Comparison of ENCODE assay signal across 12 cellular contexts in genomic region chr22:30650508-30651116, GRCh38. TPM values are rescaled to one million over a fixed set of nuclear protein-coding genes. Genes with fewer than 3 reads are reported as not detected.
DNase-seq lines count a peak whose midpoint lies in the region; ATAC-seq lines count a peak whose summit lies in the region.
"Had no signal": no experiment of that assay in that cellular context is flagged by ENCODE, and none has a peak within 500 bp of the region (broad histone marks: within the 10 kb centered on the region; RNA-seq: fewer than 3 reads in every experiment).

No MANE protein-coding gene starts in this region.

- peaks cover 8% of the 10 kb centered on the region for H3K36me3 Mint-ChIP-seq in activated naive CD8-positive, alpha-beta T cell treated with anti-CD3 and anti-CD28 coated beads for 36 hours
- peaks cover 5% of the 10 kb centered on the region for H3K36me3 Mint-ChIP-seq in activated naive CD8-positive, alpha-beta T cell treated with anti-CD3 and anti-CD28 coated beads, Interleukin-2, amount 50 U/mL, for 24 hours (ENCODE audit: low read depth)
- peaks cover 11% of the 10 kb centered on the region for H3K36me3 Mint-ChIP-seq in activated T-helper 1 cell treated with anti-CD3 and anti-CD28 coated beads, Interleukin-12 subunit alpha, Interleukin-12 subunit beta, Interleukin-2, Interleukin-4 antibody, amounts not matched to agents 30 ng/mL and 10 ng/mL and 1 ng/mL, durations not matched to agents 14 hours and 24 hours and 36 hours (ENCODE audit: low read depth)

- no peak for ATAC-seq in activated naive CD8-positive, alpha-beta T cell treated with anti-CD3 and anti-CD28 coated beads, Interleukin-2, amount 50 U/mL, for 24 hours

- no peaks in the 10 kb centered on the region for H3K9me2 ChIP-seq in Karpas-422 (replicated peaks; ENCODE audit: insufficient read depth, low read length)

- intact Hi-C loops in activated T-helper 1 cell treated with anti-CD3 and anti-CD28 coated beads, Interleukin-12 subunit alpha, Interleukin-12 subunit beta, Interleukin-2, Interleukin-4 antibody, amounts not matched to agents 30 ng/mL and 10 ng/mL and 1 ng/mL, durations not matched to agents 14 hours and 24 hours and 36 hours (cut with micrococcal nuclease) = no loop called here

- no peaks in the 10 kb centered on the region for H3K79me2 ChIP-seq in Karpas-422 (ENCODE audit: low read length)
- H3K79me2 ChIP-seq: hepatocyte had no signal

- H4K20me1 ChIP-seq in Karpas-422 (ENCODE audit: insufficient read depth, low read depth, low read length) = no peaks in the 10 kb centered on the region

- H3K36me3 ChIP-seq in Karpas-422 (ENCODE audit: insufficient read depth, low read length) = no peaks in the 10 kb centered on the region
- H3K36me3 ChIP-seq: SJCRH30 had no signal

- H3K4me3 ChIP-seq in Karpas-422 (ENCODE audit: low read length) = no peak overlapping the region
- H3K4me3 ChIP-seq: hepatocyte, SJCRH30 had no signal

- no peak overlapping the region for H3K4me2 ChIP-seq in Karpas-422 (ENCODE audit: low read depth, low read length, poor library complexity, severe bottlenecking)
- H3K4me2 ChIP-seq: hepatocyte had no signal

- DNase-seq in activated naive CD8-positive, alpha-beta T cell treated with anti-CD3 and anti-CD28 coated beads for 36 hours = no peak
- DNase-seq in activated naive CD8-positive, alpha-beta T cell treated with anti-CD3 and anti-CD28 coated beads, Interleukin-2, amount 50 U/mL, for 24 hours = no peak
- DNase-seq in activated T-helper 1 cell treated with anti-CD3 and anti-CD28 coated beads, Interleukin-12 subunit alpha, Interleukin-12 subunit beta, Interleukin-2, Interleukin-4 antibody, amounts not matched to agents 30 ng/mL and 10 ng/mL and 1 ng/mL, durations not matched to agents 14 hours and 24 hours and 36 hours (ENCODE audit: low spot score) = no peak
- peak; percentile 64 for DNase-seq in inferior parietal cortex (ENCODE audit: extremely low spot score)
- peak; percentile 77 for DNase-seq in superior temporal gyrus (ENCODE audit: extremely low spot score)
- DNase-seq in epidermal melanocyte (ENCODE audit: insufficient read length, low spot score) = no peak
- no peak for DNase-seq in hepatic stellate cell (ENCODE audit: low spot score)
- DNase-seq in Karpas-422 = no peak
- DNase-seq: SJCRH30 had no signal

- no peaks in the 10 kb centered on the region for H3K27me3 Mint-ChIP-seq in activated naive CD8-positive, alpha-beta T cell treated with anti-CD3 and anti-CD28 coated beads for 36 hours
- H3K27me3 Mint-ChIP-seq in activated naive CD8-positive, alpha-beta T cell treated with anti-CD3 and anti-CD28 coated beads, Interleukin-2, amount 50 U/mL, for 24 hours = no peaks in the 10 kb centered on the region
- H3K27me3 Mint-ChIP-seq in activated T-helper 1 cell treated with anti-CD3 and anti-CD28 coated beads, Interleukin-12 subunit alpha, Interleukin-12 subunit beta, Interleukin-2, Interleukin-4 antibody, amounts not matched to agents 30 ng/mL and 10 ng/mL and 1 ng/mL, durations not matched to agents 14 hours and 24 hours and 36 hours (ENCODE audit: insufficient read depth) = no peaks in the 10 kb centered on the region

- H3K9ac ChIP-seq in Karpas-422 (ENCODE audit: low read length) = no peak overlapping the region

- no peaks in the 10 kb centered on the region for H3K9me3 Mint-ChIP-seq in activated naive CD8-positive, alpha-beta T cell treated with anti-CD3 and anti-CD28 coated beads for 36 hours
- no peaks in the 10 kb centered on the region for H3K9me3 Mint-ChIP-seq in activated naive CD8-positive, alpha-beta T cell treated with anti-CD3 and anti-CD28 coated beads, Interleukin-2, amount 50 U/mL, for 24 hours
- no peaks in the 10 kb centered on the region for H3K9me3 Mint-ChIP-seq in activated T-helper 1 cell treated with anti-CD3 and anti-CD28 coated beads, Interleukin-12 subunit alpha, Interleukin-12 subunit beta, Interleukin-2, Interleukin-4 antibody, amounts not matched to agents 30 ng/mL and 10 ng/mL and 1 ng/mL, durations not matched to agents 14 hours and 24 hours and 36 hours
- H3K9me3 Mint-ChIP-seq: activated naive CD4-positive, alpha-beta T cell treated with anti-CD3 and anti-CD28 coated beads, Interleukin-2, amount 50 U/mL, for 72 hours; nephron had no signal

- no peak overlapping the region for H2AFZ ChIP-seq in Karpas-422 (ENCODE audit: low read length)
- H2AFZ ChIP-seq: hepatocyte had no signal

- H3K4me1 Mint-ChIP-seq in activated naive CD8-positive, alpha-beta T cell treated with anti-CD3 and anti-CD28 coated beads for 36 hours = peaks cover 19% of the 10 kb centered on the region
- H3K4me1 Mint-ChIP-seq in activated naive CD8-positive, alpha-beta T cell treated with anti-CD3 and anti-CD28 coated beads, Interleukin-2, amount 50 U/mL, for 24 hours = peaks cover 45% of the 10 kb centered on the region
- H3K4me1 Mint-ChIP-seq in activated T-helper 1 cell treated with anti-CD3 and anti-CD28 coated beads, Interleukin-12 subunit alpha, Interleukin-12 subunit beta, Interleukin-2, Interleukin-4 antibody, amounts not matched to agents 30 ng/mL and 10 ng/mL and 1 ng/mL, durations not matched to agents 14 hours and 24 hours and 36 hours (ENCODE audit: low read depth) = peaks cover 41% of the 10 kb centered on the region
- H3K4me1 Mint-ChIP-seq: nephron had no signal

- no peaks in the 10 kb centered on the region for H3K9me3 ChIP-seq in Karpas-422 (ENCODE audit: low read length)
- H3K9me3 ChIP-seq: SJCRH30 had no signal

- no peaks in the 10 kb centered on the region for H3K27me3 ChIP-seq in Karpas-422 (ENCODE audit: low read length)
- H3K27me3 ChIP-seq: hepatocyte, SJCRH30 had no signal

- H3K4me3 Mint-ChIP-seq in activated naive CD8-positive, alpha-beta T cell treated with anti-CD3 and anti-CD28 coated beads for 36 hours = no peak overlapping the region
- H3K4me3 Mint-ChIP-seq in activated naive CD8-positive, alpha-beta T cell treated with anti-CD3 and anti-CD28 coated beads, Interleukin-2, amount 50 U/mL, for 24 hours = no peak overlapping the region
- H3K4me3 Mint-ChIP-seq in activated T-helper 1 cell treated with anti-CD3 and anti-CD28 coated beads, Interleukin-12 subunit alpha, Interleukin-12 subunit beta, Interleukin-2, Interleukin-4 antibody, amounts not matched to agents 30 ng/mL and 10 ng/mL and 1 ng/mL, durations not matched to agents 14 hours and 24 hours and 36 hours = no peak overlapping the region
- H3K4me3 Mint-ChIP-seq: nephron had no signal

- H3K27ac ChIP-seq in Karpas-422 (ENCODE audit: low read length) = no peak overlapping the region
- H3K27ac ChIP-seq: hepatocyte, SJCRH30 had no signal

- H3K27ac Mint-ChIP-seq in activated naive CD8-positive, alpha-beta T cell treated with anti-CD3 and anti-CD28 coated beads for 36 hours = peak overlapping the region; percentile 3
- no peak overlapping the region for H3K27ac Mint-ChIP-seq in activated naive CD8-positive, alpha-beta T cell treated with anti-CD3 and anti-CD28 coated beads, Interleukin-2, amount 50 U/mL, for 24 hours
- H3K27ac Mint-ChIP-seq in activated T-helper 1 cell treated with anti-CD3 and anti-CD28 coated beads, Interleukin-12 subunit alpha, Interleukin-12 subunit beta, Interleukin-2, Interleukin-4 antibody, amounts not matched to agents 30 ng/mL and 10 ng/mL and 1 ng/mL, durations not matched to agents 14 hours and 24 hours and 36 hours = peak overlapping the region; percentile 70
- H3K27ac Mint-ChIP-seq: nephron had no signal

- no peaks in the 10 kb centered on the region for H3K4me1 ChIP-seq in Karpas-422 (ENCODE audit: low read length)
- H3K4me1 ChIP-seq: SJCRH30 had no signal

RNA-seq across cellular contexts. Expression of gene SLC35E4, which starts 15.0 kb away (rescaled TPM):
- total RNA-seq in activated naive CD8-positive, alpha-beta T cell treated with anti-CD3 and anti-CD28 coated beads for 36 hours = 1 to 10 TPM; 3.2 to 3.6 TPM
- total RNA-seq in activated T-helper 1 cell treated with anti-CD3 and anti-CD28 coated beads, Interleukin-12 subunit alpha, Interleukin-12 subunit beta, Interleukin-2, Interleukin-4 antibody, amounts not matched to agents 30 ng/mL and 10 ng/mL and 1 ng/mL, durations not matched to agents 14 hours and 24 hours and 36 hours = 8.2 and 8.3 TPM in 2 replicates
- total RNA-seq in Karpas-422 (2014; rRNA removed; shearing (Covaris generic); ENCODE audit: low replicate concordance) = 0.97 and 1.2 TPM in 2 replicates

RNA-seq across cellular contexts. Expression of gene DUSP18, which starts 17.1 kb away (rescaled TPM):
- total RNA-seq in activated naive CD8-positive, alpha-beta T cell treated with anti-CD3 and anti-CD28 coated beads for 36 hours = 1 to 10 TPM; 4.8 to 5.6 TPM
- total RNA-seq in activated T-helper 1 cell treated with anti-CD3 and anti-CD28 coated beads, Interleukin-12 subunit alpha, Interleukin-12 subunit beta, Interleukin-2, Interleukin-4 antibody, amounts not matched to agents 30 ng/mL and 10 ng/mL and 1 ng/mL, durations not matched to agents 14 hours and 24 hours and 36 hours = 9.6 and 9.8 TPM in 2 replicates
- total RNA-seq in Karpas-422 (2014; rRNA removed; shearing (Covaris generic); ENCODE audit: low replicate concordance) = 6.3 and 11.2 TPM in 2 replicates

RNA-seq across cellular contexts. Expression of gene TCN2, which starts 43.6 kb away (rescaled TPM):
- under 1 TPM; 0.48 to 0.64 TPM for total RNA-seq in activated naive CD8-positive, alpha-beta T cell treated with anti-CD3 and anti-CD28 coated beads for 36 hours
- 0.23 and 0.34 TPM in 2 replicates for total RNA-seq in activated T-helper 1 cell treated with anti-CD3 and anti-CD28 coated beads, Interleukin-12 subunit alpha, Interleukin-12 subunit beta, Interleukin-2, Interleukin-4 antibody, amounts not matched to agents 30 ng/mL and 10 ng/mL and 1 ng/mL, durations not matched to agents 14 hours and 24 hours and 36 hours
- 0.18 and 0.93 TPM in 2 replicates for total RNA-seq in Karpas-422 (2014; rRNA removed; shearing (Covaris generic); ENCODE audit: low replicate concordance)

RNA-seq across cellular contexts. Expression of gene OSBP2, which starts 44.1 kb away (rescaled TPM):
- total RNA-seq in activated naive CD8-positive, alpha-beta T cell treated with anti-CD3 and anti-CD28 coated beads for 36 hours = under 1 TPM; 0.45 to 0.84 TPM
- total RNA-seq in activated T-helper 1 cell treated with anti-CD3 and anti-CD28 coated beads, Interleukin-12 subunit alpha, Interleukin-12 subunit beta, Interleukin-2, Interleukin-4 antibody, amounts not matched to agents 30 ng/mL and 10 ng/mL and 1 ng/mL, durations not matched to agents 14 hours and 24 hours and 36 hours = 1.6 and 1.9 TPM in 2 replicates
- total RNA-seq in Karpas-422 (2014; rRNA removed; shearing (Covaris generic); ENCODE audit: low replicate concordance) = 0.07 and 0.14 TPM in 2 replicates
- total RNA-seq: SJCRH30 had no signal

RNA-seq across cellular contexts. Expression of gene PES1, which starts 58.9 kb away (rescaled TPM):
- total RNA-seq in activated naive CD8-positive, alpha-beta T cell treated with anti-CD3 and anti-CD28 coated beads for 36 hours = 100 to 1,000 TPM; 196 to 199 TPM
- total RNA-seq in activated T-helper 1 cell treated with anti-CD3 and anti-CD28 coated beads, Interleukin-12 subunit alpha, Interleukin-12 subunit beta, Interleukin-2, Interleukin-4 antibody, amounts not matched to agents 30 ng/mL and 10 ng/mL and 1 ng/mL, durations not matched to agents 14 hours and 24 hours and 36 hours = 168 and 169 TPM in 2 replicates
- 93.6 and 110 TPM in 2 replicates for total RNA-seq in Karpas-422 (2014; rRNA removed; shearing (Covaris generic); ENCODE audit: low replicate concordance)

Comparison
In these comparisons a context has a peak if more than half of its experiments do, and no peak if none do; other contexts are left out.
1. DNase-seq: peak in inferior parietal cortex (single experiment) and superior temporal gyrus (single experiment); none in activated naive CD8-positive, alpha-beta T cell treated with anti-CD3 and anti-CD28 coated beads for 36 hours (single experiment), activated naive CD8-positive, alpha-beta T cell treated with anti-CD3 and anti-CD28 coated beads, Interleukin-2, amount 50 U/mL, for 24 hours (single experiment), activated T-helper 1 cell treated with anti-CD3 and anti-CD28 coated beads, Interleukin-12 subunit alpha, Interleukin-12 subunit beta, Interleukin-2, Interleukin-4 antibody, amounts not matched to agents 30 ng/mL and 10 ng/mL and 1 ng/mL, durations not matched to agents 14 hours and 24 hours and 36 hours (single experiment), epidermal melanocyte (single experiment), hepatic stellate cell (single experiment) and Karpas-422 (single experiment).